In the genomic region with DNA sequence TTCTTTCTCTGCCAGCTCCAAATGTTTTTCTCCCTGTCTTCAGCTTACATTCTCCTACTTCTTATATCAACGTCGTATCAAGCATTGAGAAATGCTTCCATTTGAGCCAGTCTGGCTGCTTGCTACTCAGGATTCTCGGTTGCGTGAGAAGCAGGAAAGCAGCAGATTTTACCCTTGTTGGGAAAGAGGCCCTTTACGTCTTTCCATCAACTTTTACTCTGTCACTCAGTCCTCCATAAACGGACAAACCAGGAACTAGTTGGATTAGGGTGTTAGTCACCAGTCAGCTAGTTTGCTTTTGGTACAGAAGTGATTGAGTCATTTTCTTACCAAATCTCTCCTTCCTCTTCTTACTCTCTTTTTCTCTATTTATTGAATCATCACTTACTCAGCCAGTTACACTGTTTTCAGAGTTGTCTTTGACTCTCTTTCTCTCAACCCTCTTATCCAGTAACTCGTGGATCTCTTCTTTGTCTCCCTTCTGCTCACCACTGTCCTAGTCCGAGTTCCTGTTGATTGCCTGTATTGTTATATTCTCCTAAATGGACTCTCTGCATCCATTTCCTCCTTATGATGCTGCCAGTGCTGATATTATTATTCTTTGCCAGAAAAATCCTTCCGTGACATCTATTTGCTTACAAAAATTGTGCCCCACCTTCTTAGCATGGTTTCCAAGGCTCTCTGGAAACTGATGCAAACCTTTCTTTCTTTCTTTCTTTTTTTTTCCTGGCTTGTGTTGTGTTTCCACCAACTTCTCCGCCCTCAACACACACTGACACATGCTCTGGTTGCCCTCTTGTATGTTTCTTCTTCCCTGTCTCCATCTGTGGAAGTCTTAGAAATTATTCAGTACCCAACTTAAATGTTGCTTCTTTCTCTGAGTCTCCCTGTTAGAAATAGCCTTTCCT, we compare ENCODE assay signal across 9 cellular contexts.
DNase-seq lines count a peak whose midpoint lies in the region; ATAC-seq and TF ChIP-seq lines count a peak whose summit lies in the region.
"Had no signal": no experiment of that assay in that cellular context is flagged by ENCODE, and none has a peak within 500 bp of the region (broad histone marks: within the 10 kb centered on the region; RNA-seq: fewer than 3 reads in every experiment).

No MANE protein-coding gene starts in this region.

- DNase-seq in CD14-positive monocyte (ENCODE audit: low spot score) (peak; percentile 81), LHCN-M2 (ENCODE audit: low read depth) (peak; percentile 92), brain pericyte (ENCODE audit: low read depth, low spot score) (peak; percentile 31), mucosa of descending colon (no peak), DMS79 (lab: John Stamatoyannopoulos, UW) (no peak), DMS 273 (lab: John Stamatoyannopoulos, UW; ENCODE audit: unreplicated experiment) (no peak), iPS-NIHi7 (ENCODE audit: extremely low spot score) (no peak)

- peak; percentile 88 for ATAC-seq in mucosa of descending colon
- ATAC-seq in GM18498 (IDR thresholded peaks at IDR 0.05; ENCODE audit: unreplicated experiment): no peak

- TF ChIP-seq CTCF in CD14-positive monocyte (IDR thresholded peaks at IDR 0.05) (no peak), mucosa of descending colon (IDR thresholded peaks at IDR 0.05) (no peak)

- intact Hi-C loops in CD14-positive monocyte (cut with micrococcal nuclease): loop anchor here (5.0 to 10.0 kb wide), 2 partner anchors 61 to 213 kb away; a partner anchor contains a TSS
- intact Hi-C loops in mucosa of descending colon (cut with DNase I, micrococcal nuclease): no loop called here

- H3K36me3 ChIP-seq in mucosa of descending colon (ENCODE audit: low read depth): no peaks in the 10 kb centered on the region

- peak overlapping the region; percentile 28 to 83 for H3K4me3 Mint-ChIP-seq in CD14-positive monocyte
- H3K4me3 Mint-ChIP-seq: T-helper 2 cell treated with Interferon-gamma antibody and Interleukin-4, amounts not matched to agents 5 μg/mL and 100 μg/mL, for 36 hours had no signal

- peak overlapping the region; percentile 94 to 98 (median 97) for H3K27ac Mint-ChIP-seq in CD14-positive monocyte
- H3K27ac Mint-ChIP-seq: T-helper 2 cell treated with Interferon-gamma antibody and Interleukin-4, amounts not matched to agents 5 μg/mL and 100 μg/mL, for 36 hours had no signal

- peaks cover 0 to under 1% (median 0%) of the 10 kb centered on the region in 7 donors for H3K9me3 Mint-ChIP-seq in CD14-positive monocyte
- H3K9me3 Mint-ChIP-seq: T-helper 2 cell treated with Interferon-gamma antibody and Interleukin-4, amounts not matched to agents 5 μg/mL and 100 μg/mL, for 36 hours had no signal

- peaks cover 0 to 3% (median 0%) of the 10 kb centered on the region in 3 donors for H3K27me3 Mint-ChIP-seq in CD14-positive monocyte (ENCODE audit: low read depth in 3 of 3)

- H3K9me3 ChIP-seq in mucosa of descending colon: no peaks in the 10 kb centered on the region

- H3K4me1 Mint-ChIP-seq in CD14-positive monocyte: peaks cover 30% of the 10 kb centered on the region

- H3K4me3 ChIP-seq in mucosa of descending colon: no peak overlapping the region

- peaks cover 6 to 7% of the 10 kb centered on the region in 2 donors for H3K36me3 Mint-ChIP-seq in CD14-positive monocyte

- H3K4me1 ChIP-seq in mucosa of descending colon (ENCODE audit: low read depth): no peaks in the 10 kb centered on the region

Comparison
In these comparisons a context has a peak if more than half of its experiments do, and no peak if none do; other contexts are left out.
1. DNase-seq: peak in CD14-positive monocyte (single experiment), LHCN-M2 (single experiment) and brain pericyte (single experiment); none in mucosa of descending colon (0 of 3), DMS79 (single experiment), DMS 273 (single experiment) and iPS-NIHi7 (single experiment).
2. intact Hi-C loops: an anchor here in CD14-positive monocyte (5.0 to 10.0 kb wide); none called in mucosa of descending colon.